In genomic region chr13:98370806-98371553, GRCh38 we compare ENCODE assay signal across 11 cellular contexts.
DNase-seq lines count a peak whose midpoint lies in the region; ATAC-seq, FAIRE-seq and TF ChIP-seq lines count a peak whose summit lies in the region.
"Had no signal": no experiment of that assay in that cellular context is flagged by ENCODE, and none has a peak within 500 bp of the region (broad histone marks: within the 10 kb centered on the region; RNA-seq: fewer than 3 reads in every experiment).

No MANE protein-coding gene starts in this region.

- 49 to 57% (median 52%) methylated on average over 15 to 16 of the region's 16 CpGs for WGBS in heart left ventricle, 4 donors
- 74 to 83% methylated on average over 16 of the region's 16 CpGs for WGBS in sigmoid colon, 2 donors
- 63 to 84% (median 77%) methylated on average over 16 of the region's 16 CpGs for WGBS in small intestine, 3 donors

- no peak for TF ChIP-seq EP300 in sigmoid colon (IDR thresholded peaks at IDR 0.05)

- no peaks in the 10 kb centered on the region for H3K36me3 Mint-ChIP-seq in CD8-positive, alpha-beta T cell

- TF ChIP-seq POLR2A in heart left ventricle (IDR thresholded peaks at IDR 0.05) = no peak
- no peak for TF ChIP-seq POLR2A in sigmoid colon (IDR thresholded peaks at IDR 0.05)

- H3K4me3 Mint-ChIP-seq in CD8-positive, alpha-beta T cell = no peak overlapping the region

- no peak overlapping the region for H3K27ac Mint-ChIP-seq in CD8-positive, alpha-beta T cell

- POLR2A ChIA-PET in CD8-positive, alpha-beta T cell (lab: Charles Lee) = no interaction called here

- peak; percentile 77 for DNase-seq in GM03348 (ENCODE audit: low spot score)
- peak; percentile 58 for DNase-seq in amniotic stem cell (lab: John Stamatoyannopoulos, UW)
- peak in 4 of 5 donors; percentile 42 to 80 (median 46) for DNase-seq in heart left ventricle
- peak; percentile 88 for DNase-seq in sigmoid colon
- no peak for DNase-seq in SIG-M5 treated with dmso at 0.1 percent for 504 hours (lab: John Stamatoyannopoulos, UW; ENCODE audit: unreplicated experiment)
- no peak for DNase-seq in CD8-positive, alpha-beta T cell
- no peak for DNase-seq in small intestine
- DNase-seq: DND-41; SJCRH30; stimulated activated CD4-positive, alpha-beta T cell treated with anti-CD3 and anti-CD28 coated beads, Interleukin-4, amount 100 ng/mL, for 1 hour had no signal

- H3K27ac ChIP-seq in heart left ventricle = peak overlapping the region in 1 of 12 donors; percentile 6
- peak overlapping the region; percentile 20 to 72 (median 51) for H3K27ac ChIP-seq in sigmoid colon
- H3K27ac ChIP-seq in CD8-positive, alpha-beta T cell (ENCODE audit: low read depth, low read length) = no peak overlapping the region
- peak overlapping the region in 1 of 2 donors; percentile 74 for H3K27ac ChIP-seq in small intestine (ENCODE audit: low read depth in 1 of 2, low read length in 1 of 2)
- H3K27ac ChIP-seq: SJCRH30 had no signal

- TF ChIP-seq CTCF in heart left ventricle (IDR thresholded peaks at IDR 0.05) (no peak), sigmoid colon (IDR thresholded peaks at IDR 0.05) (no peak)
- TF ChIP-seq CTCF in CD8-positive, alpha-beta T cell (IDR thresholded peaks at IDR 0.05) = no peak

- H3K9me3 ChIP-seq in heart left ventricle (peaks cover 0 to 23% (median 4%) of the 10 kb centered on the region in 12 donors), sigmoid colon (no peaks in the 10 kb centered on the region), small intestine (ENCODE audit: control insufficient read depth, low read depth) (no peaks in the 10 kb centered on the region)
- no peaks in the 10 kb centered on the region for H3K9me3 ChIP-seq in CD8-positive, alpha-beta T cell (ENCODE audit: low read length)

- intact Hi-C loops in heart left ventricle (cut with DNase I) (no loop called here), sigmoid colon (cut with DNase I) (no loop called here)
- intact Hi-C loops in CD8-positive, alpha-beta T cell (cut with DNase I, micrococcal nuclease) = no loop called here

- peak; percentile 41 to 85 (median 74) for ATAC-seq in heart left ventricle
- ATAC-seq in CD8-positive, alpha-beta T cell = no peak
- no peak for ATAC-seq in GM18502 (IDR thresholded peaks at IDR 0.05; ENCODE audit: poor library complexity, unreplicated experiment)

- H3K9me3 Mint-ChIP-seq in CD8-positive, alpha-beta T cell = peaks cover 4% of the 10 kb centered on the region

- CTCF ChIA-PET in CD8-positive, alpha-beta T cell (lab: Charles Lee) = no interaction called here

- no peak for FAIRE-seq in small intestine (lab: Jason Lieb, UNC)

- peaks cover 0 to 15% (median 3%) of the 10 kb centered on the region in 12 donors for H3K4me1 ChIP-seq in heart left ventricle
- peaks cover 0 to 16% (median 15%) of the 10 kb centered on the region in 4 donors for H3K4me1 ChIP-seq in sigmoid colon
- no peaks in the 10 kb centered on the region for H3K4me1 ChIP-seq in CD8-positive, alpha-beta T cell (ENCODE audit: insufficient read depth, low read length)
- no peaks in the 10 kb centered on the region for H3K4me1 ChIP-seq in small intestine (ENCODE audit: control insufficient read depth in 2 of 2, insufficient read depth in 1 of 2, low read depth in 1 of 2, low read length in 1 of 2)

- H3K36me3 ChIP-seq in heart left ventricle (peaks cover 0 to 16% (median 0%) of the 10 kb centered on the region in 9 donors), sigmoid colon (peaks cover 0 to 5% (median 2%) of the 10 kb centered on the region in 4 donors), small intestine (ENCODE audit: control insufficient read depth in 2 of 2, insufficient read depth in 2 of 2, low read length in 2 of 2) (no peaks in the 10 kb centered on the region)
- H3K36me3 ChIP-seq in CD8-positive, alpha-beta T cell (ENCODE audit: insufficient read depth, low read length) = no peaks in the 10 kb centered on the region
- H3K36me3 ChIP-seq: SJCRH30 had no signal

- no peaks in the 10 kb centered on the region for H3K4me1 Mint-ChIP-seq in CD8-positive, alpha-beta T cell (ENCODE audit: low read depth)

- H3K27me3 Mint-ChIP-seq in CD8-positive, alpha-beta T cell (ENCODE audit: low read depth) = peaks cover 20% of the 10 kb centered on the region

- H3K27me3 ChIP-seq in heart left ventricle (no peaks in the 10 kb centered on the region), sigmoid colon (no peaks in the 10 kb centered on the region), small intestine (ENCODE audit: control insufficient read depth in 2 of 2, insufficient read depth in 2 of 2, low read length in 2 of 2) (no peaks in the 10 kb centered on the region)
- no peaks in the 10 kb centered on the region for H3K27me3 ChIP-seq in CD8-positive, alpha-beta T cell (ENCODE audit: insufficient read depth, low read length)
- H3K27me3 ChIP-seq: SJCRH30 had no signal

- H3K4me3 ChIP-seq in heart left ventricle (no peak overlapping the region), sigmoid colon (no peak overlapping the region), small intestine (ENCODE audit: low read depth in 1 of 2, low read length in 2 of 2) (no peak overlapping the region)
- H3K4me3 ChIP-seq in CD8-positive, alpha-beta T cell (ENCODE audit: low read depth, low read length) = no peak overlapping the region
- H3K4me3 ChIP-seq: SJCRH30 had no signal

Comparison
In these comparisons a context has a peak if more than half of its experiments do, and no peak if none do; other contexts are left out.
1. DNase-seq: peak in GM03348 (single experiment), amniotic stem cell (single experiment), heart left ventricle (4 of 5) and sigmoid colon (single experiment); none in SIG-M5 treated with dmso at 0.1 percent for 504 hours (single experiment), CD8-positive, alpha-beta T cell (0 of 7) and small intestine (single experiment).
2. ATAC-seq: peak in heart left ventricle (4 of 4); none in CD8-positive, alpha-beta T cell (single experiment) and GM18502 (single experiment).